In genomic region chrY:15059478-15059877, GRCh38 we compare ENCODE assay signal across 24 cellular contexts.
A peak's percentile ranks its signal among the peaks of the same experiment; 100 is the strongest.
DNase-seq lines count a peak whose midpoint lies in the region; ATAC-seq and TF ChIP-seq lines count a peak whose summit lies in the region.
"Had no signal": no experiment of that assay in that cellular context is flagged by ENCODE, and none has a peak within 500 bp of the region (broad histone marks: within the 10 kb centered on the region; RNA-seq: fewer than 3 reads in every experiment).

No MANE protein-coding gene starts in this region.

- no peaks in the 10 kb centered on the region for H3K27me3 Mint-ChIP-seq in CD8-positive, alpha-beta T cell (ENCODE audit: low read depth)
- H3K27me3 Mint-ChIP-seq: CD4-positive, alpha-beta T cell had no signal

- H3K4me3 ChIP-seq in RWPE2 (ENCODE audit: severe bottlenecking) (no peak overlapping the region), epithelial cell of esophagus (ENCODE audit: low read length) (no peak overlapping the region)
- no peak overlapping the region for H3K4me3 ChIP-seq in CD8-positive, alpha-beta T cell (ENCODE audit: low read depth, low read length)
- H3K4me3 ChIP-seq: A549; BLaER1 treated with 17β-estradiol and CSF1 and Interleukin-3, amounts not matched to agents 10 nM and 100 nM; GM23338 had no signal

- POLR2A ChIA-PET in CD8-positive, alpha-beta T cell (lab: Charles Lee) = no interaction called here

- no peaks in the 10 kb centered on the region for H3K4me1 Mint-ChIP-seq in CD8-positive, alpha-beta T cell (ENCODE audit: low read depth)
- H3K4me1 Mint-ChIP-seq: CD14-positive monocyte, GM23338, H9 had no signal

- no peaks in the 10 kb centered on the region for H3K36me3 ChIP-seq in RWPE2 (ENCODE audit: low read depth)
- no peaks in the 10 kb centered on the region for H3K36me3 ChIP-seq in CD8-positive, alpha-beta T cell (ENCODE audit: insufficient read depth, low read length)
- H3K36me3 ChIP-seq: BE2C; BLaER1 treated with 17β-estradiol and CSF1 and Interleukin-3, amounts not matched to agents 10 nM and 100 nM had no signal

- no peaks in the 10 kb centered on the region for H3K36me3 Mint-ChIP-seq in CD8-positive, alpha-beta T cell
- H3K36me3 Mint-ChIP-seq: CD14-positive monocyte had no signal

- no peak overlapping the region for H3K4me3 Mint-ChIP-seq in CD8-positive, alpha-beta T cell
- H3K4me3 Mint-ChIP-seq: CD14-positive monocyte; CD4-positive, alpha-beta T cell; GM23338; H9 had no signal

- no peaks in the 10 kb centered on the region for H3K9me3 ChIP-seq in RWPE2 (ENCODE audit: severe bottlenecking)
- H3K9me3 ChIP-seq in CD8-positive, alpha-beta T cell (ENCODE audit: low read length) = no peaks in the 10 kb centered on the region
- H3K9me3 ChIP-seq: A549; BE2C; BLaER1 treated with 17β-estradiol and CSF1 and Interleukin-3, amounts not matched to agents 10 nM and 100 nM had no signal

- intact Hi-C loops in CD8-positive, alpha-beta T cell (cut with DNase I, micrococcal nuclease) = no loop called here

- peak; percentile 61; the same call in 2 of the 3 replicates for ATAC-seq in RWPE2 (ENCODE audit: low read depth)
- no peak for ATAC-seq in HG03439 (IDR thresholded peaks at IDR 0.05; ENCODE audit: unreplicated experiment)
- ATAC-seq in GM18511 (IDR thresholded peaks at IDR 0.05; ENCODE audit: unreplicated experiment) = no peak
- no peak for ATAC-seq in CD8-positive, alpha-beta T cell
- ATAC-seq: A549, GM23338, HCT116 had no signal

- no peaks in the 10 kb centered on the region for H3K4me1 ChIP-seq in RWPE2 (ENCODE audit: insufficient read depth, poor library complexity, severe bottlenecking)
- no peaks in the 10 kb centered on the region for H3K4me1 ChIP-seq in CD8-positive, alpha-beta T cell (ENCODE audit: insufficient read depth, low read length)
- H3K4me1 ChIP-seq: A549; BE2C; BLaER1 treated with 17β-estradiol and CSF1 and Interleukin-3, amounts not matched to agents 10 nM and 100 nM had no signal

- CTCF ChIA-PET in CD8-positive, alpha-beta T cell (lab: Charles Lee) = no interaction called here

- TF ChIP-seq CTCF in RWPE2 (IDR thresholded peaks at IDR 0.05; ENCODE audit: poor library complexity, severe bottlenecking) (no peak), epithelial cell of esophagus (IDR thresholded peaks at IDR 0.05; ENCODE audit: insufficient read depth, low read depth, low read length, missing control alignments) (no peak)
- no peak for TF ChIP-seq CTCF in CD8-positive, alpha-beta T cell (IDR thresholded peaks at IDR 0.05)

- H3K27me3 ChIP-seq in RWPE2 (ENCODE audit: insufficient read depth, poor library complexity, severe bottlenecking) = no peaks in the 10 kb centered on the region
- no peaks in the 10 kb centered on the region for H3K27me3 ChIP-seq in CD8-positive, alpha-beta T cell (ENCODE audit: insufficient read depth, low read length)
- H3K27me3 ChIP-seq: BE2C; BLaER1 treated with 17β-estradiol and CSF1 and Interleukin-3, amounts not matched to agents 10 nM and 100 nM had no signal

- H3K9me3 Mint-ChIP-seq in CD8-positive, alpha-beta T cell = no peaks in the 10 kb centered on the region
- H3K9me3 Mint-ChIP-seq: CD4-positive, alpha-beta T cell; GM23338; H9 had no signal

- no peak overlapping the region for H3K27ac Mint-ChIP-seq in CD8-positive, alpha-beta T cell
- H3K27ac Mint-ChIP-seq: CD14-positive monocyte; CD4-positive, alpha-beta T cell; GM23338; H9 had no signal

- H3K27ac ChIP-seq in RWPE2 (ENCODE audit: poor library complexity, severe bottlenecking) = no peak overlapping the region
- no peak overlapping the region for H3K27ac ChIP-seq in CD8-positive, alpha-beta T cell (ENCODE audit: low read depth, low read length)
- H3K27ac ChIP-seq: 22Rv1; A549; BLaER1 treated with 17β-estradiol and CSF1 and Interleukin-3, amounts not matched to agents 10 nM and 100 nM had no signal

- DNase-seq in A172 (ENCODE audit: low spot score) = peak; percentile 45
- DNase-seq in RWPE2 (ENCODE audit: low spot score) = no peak
- peak; percentile 50 for DNase-seq in epithelial cell of esophagus (ENCODE audit: low read depth)
- peak; percentile 1 for DNase-seq in inferior parietal cortex (ENCODE audit: extremely low spot score)
- DNase-seq in epidermal melanocyte (ENCODE audit: insufficient read length, low spot score) = no peak
- no peak for DNase-seq in CD8-positive, alpha-beta T cell
- DNase-seq: ACHN; AML-193; BE2C; Calu3; CD4-positive, alpha-beta T cell; COR-L47; DMS53; DMS79 treated with DMSO at 0.1 percent for 48 hours; GF-D8; H9 had no signal

Comparison
In these comparisons a context has a peak if more than half of its experiments do, and no peak if none do; other contexts are left out.
1. DNase-seq: peak in A172 (single experiment), epithelial cell of esophagus (single experiment) and inferior parietal cortex (single experiment); none in RWPE2 (single experiment), epidermal melanocyte (single experiment) and CD8-positive, alpha-beta T cell (0 of 7).